In genomic region chr1:32247452-32247851, GRCh38 we compare ENCODE assay signal across 10 cellular contexts. TPM values are rescaled to one million over a fixed set of nuclear protein-coding genes. Genes with fewer than 3 reads are reported as not detected.
DNase-seq lines count a peak whose midpoint lies in the region; ATAC-seq and TF ChIP-seq lines count a peak whose summit lies in the region.
"Had no signal": no experiment of that assay in that cellular context is flagged by ENCODE, and none has a peak within 500 bp of the region (broad histone marks: within the 10 kb centered on the region; RNA-seq: fewer than 3 reads in every experiment).

No MANE protein-coding gene starts in this region.

- TF ChIP-seq EP300 in SK-N-SH (IDR thresholded peaks at IDR 0.05; ENCODE audit: borderline replicate concordance in 1 of 2, low read depth in 1 of 2, low read length in 1 of 2), result no peak

- WGBS in SK-N-SH (ENCODE audit: low lambda C conversion rate), result 86% methylated on average over 4 of the region's 12 CpGs

- H3K9me3 ChIP-seq in SK-N-SH, result no peaks in the 10 kb centered on the region
- H3K9me3 ChIP-seq in lower lobe of right lung, result no peaks in the 10 kb centered on the region

- no peaks in the 10 kb centered on the region for H4K20me1 ChIP-seq in SK-N-SH (ENCODE audit: insufficient read depth)

- H3K36me3 ChIP-seq in SK-N-SH (replicated peaks in 1 of 2; ENCODE audit: control insufficient read depth in 1 of 2, insufficient read depth in 2 of 2, low read length in 1 of 2), result no peaks in the 10 kb centered on the region
- H3K36me3 ChIP-seq in lower lobe of right lung, result no peaks in the 10 kb centered on the region

- H3K36me3 Mint-ChIP-seq in activated naive CD8-positive, alpha-beta T cell treated with anti-CD3 and anti-CD28 coated beads, Interleukin-2, amount 50 U/mL, for 24 hours (ENCODE audit: low read depth), result peaks cover 8% of the 10 kb centered on the region

- H3K4me3 ChIP-seq in SK-N-SH (ENCODE audit: low read depth in 2 of 2, low read length in 1 of 2) (no peak overlapping the region), lower lobe of right lung (peak overlapping the region; percentile 43)
- H3K4me3 ChIP-seq: smooth muscle cell had no signal

- CTCF ChIA-PET in SK-N-SH (lab: Yijun Ruan, JAX), result interaction anchor here (1.0 to 5.4 kb wide), 17 partner anchors 9 to 83 kb away, joined by 3 to 45 read pairs (median 6); partner anchors contain the start of genes CCDC28B and IQCC

- H3K27me3 ChIP-seq in SK-N-SH (ENCODE audit: insufficient read depth), result no peaks in the 10 kb centered on the region
- peaks cover 4% of the 10 kb centered on the region for H3K27me3 ChIP-seq in lower lobe of right lung (ENCODE audit: low read depth)

- no peaks in the 10 kb centered on the region for H3K27me3 Mint-ChIP-seq in activated naive CD8-positive, alpha-beta T cell treated with anti-CD3 and anti-CD28 coated beads, Interleukin-2, amount 50 U/mL, for 24 hours

- no peak overlapping the region for H3K4me3 Mint-ChIP-seq in activated naive CD8-positive, alpha-beta T cell treated with anti-CD3 and anti-CD28 coated beads, Interleukin-2, amount 50 U/mL, for 24 hours

- H2AFZ ChIP-seq in SK-N-SH (ENCODE audit: low read depth), result no peak overlapping the region

- no peak overlapping the region for H3K9ac ChIP-seq in SK-N-SH

- peaks cover 3% of the 10 kb centered on the region for H3F3A ChIP-seq in SK-N-SH (replicated peaks; ENCODE audit: insufficient read depth)

- no peaks in the 10 kb centered on the region for H3K9me2 ChIP-seq in SK-N-SH

- TF ChIP-seq CTCF in SK-N-SH (IDR thresholded peaks at IDR 0.05) (no peak), lower lobe of right lung (IDR thresholded peaks at IDR 0.05) (no peak)

- peak overlapping the region; percentile 96 for H3K27ac Mint-ChIP-seq in activated naive CD8-positive, alpha-beta T cell treated with anti-CD3 and anti-CD28 coated beads, Interleukin-2, amount 50 U/mL, for 24 hours

- H3K27ac ChIP-seq in SK-N-SH (ENCODE audit: low read depth in 2 of 2, low read length in 1 of 2) (no peak overlapping the region), lower lobe of right lung (peak overlapping the region; percentile 81), temporal lobe (ENCODE audit: low read depth, low read length) (peak overlapping the region; percentile 6)

- no peaks in the 10 kb centered on the region for H3K79me2 ChIP-seq in SK-N-SH (ENCODE audit: insufficient read depth)

- intact Hi-C loops in lower lobe of right lung (cut with DNase I), result no loop called here

- peak overlapping the region; percentile 44; the same call in 1 of the 2 replicates for H3K4me2 ChIP-seq in SK-N-SH
- H3K4me2 ChIP-seq: smooth muscle cell had no signal

- POLR2A ChIA-PET in SK-N-SH (lab: Yijun Ruan, JAX), result interaction anchor here (0.5 kb wide), 1 partner anchor 10 kb away, joined by 3 read pairs; no protein-coding TSS in a partner anchor

- ATAC-seq in SK-N-SH treated with all-trans-retinoic acid at 6 μM for 48 hours (no peak), lower lobe of right lung (no peak), HG02981 (IDR thresholded peaks at IDR 0.05; ENCODE audit: unreplicated experiment) (no peak), HG02938 (IDR thresholded peaks at IDR 0.05; ENCODE audit: unreplicated experiment) (no peak)
- no peak for ATAC-seq in activated naive CD8-positive, alpha-beta T cell treated with anti-CD3 and anti-CD28 coated beads, Interleukin-2, amount 50 U/mL, for 24 hours

- DNase-seq in SK-N-SH (no peak), lower lobe of right lung (no peak), AG08395 (ENCODE audit: low spot score) (no peak)
- DNase-seq in activated naive CD8-positive, alpha-beta T cell treated with anti-CD3 and anti-CD28 coated beads, Interleukin-2, amount 50 U/mL, for 24 hours, result no peak

- no peak for TF ChIP-seq RAD21 in SK-N-SH (IDR thresholded peaks at IDR 0.05; ENCODE audit: low read length)

- no peaks in the 10 kb centered on the region for H3K9me3 Mint-ChIP-seq in activated naive CD8-positive, alpha-beta T cell treated with anti-CD3 and anti-CD28 coated beads, Interleukin-2, amount 50 U/mL, for 24 hours

- H3K4me1 Mint-ChIP-seq in activated naive CD8-positive, alpha-beta T cell treated with anti-CD3 and anti-CD28 coated beads, Interleukin-2, amount 50 U/mL, for 24 hours, result peaks cover 57% of the 10 kb centered on the region

- H3K4me1 ChIP-seq in SK-N-SH (ENCODE audit: control insufficient read depth in 1 of 2, insufficient read depth in 2 of 2, low read depth in 1 of 2, low read length in 1 of 2), result peaks cover 5 to 10% of the 10 kb centered on the region in 2 experiments; a peak in 3 of 4 replicates
- H3K4me1 ChIP-seq in lower lobe of right lung, result peaks cover 61% of the 10 kb centered on the region

TF ChIP-seq in SK-N-SH, 30 proteins besides CTCF, POLR2A, EP300 and RAD21:
- TF ChIP-seq GATA2 (CRISPR knock-in tag; IDR thresholded peaks at IDR 0.05), result no peak

TF ChIP-seq in SK-N-SH treated with all-trans-retinoic acid at 6 μM for 48 hours, 23 proteins besides CTCF, POLR2A, EP300 and RAD21:
- no peak for TF ChIP-seq ZNF8 (CRISPR knock-in tag; IDR thresholded peaks at IDR 0.05)
- TF ChIP-seq ZNF565 (CRISPR knock-in tag; conservative IDR thresholded peaks at IDR 0.05; ENCODE audit: low read depth), result no peak
- TF ChIP-seq ARNTL (CRISPR knock-in tag; IDR thresholded peaks at IDR 0.05; ENCODE audit: borderline replicate concordance, low read depth), result no peak
- no peak for TF ChIP-seq OSR1 (CRISPR knock-in tag; IDR thresholded peaks at IDR 0.05)
- no peak for TF ChIP-seq ZC3H10 (CRISPR knock-in tag; IDR thresholded peaks at IDR 0.05)
- no peak for TF ChIP-seq POU6F1 (CRISPR knock-in tag; IDR thresholded peaks at IDR 0.05; ENCODE audit: borderline replicate concordance, low read depth)
- no peak for TF ChIP-seq ZFP3 (CRISPR knock-in tag; IDR thresholded peaks at IDR 0.05)
- no peak for TF ChIP-seq GLIS3 (CRISPR knock-in tag; IDR thresholded peaks at IDR 0.05)

RNA-seq across cellular contexts. Expression of gene FAM167B, which starts 0.4 kb away (rescaled TPM):
- polyA plus RNA-seq in SK-N-SH (2012; rRNA removed), result 1.2 and 1.6 TPM in 2 replicates
- polyA plus RNA-seq in SK-N-SH (2012; cell fraction: cytosol; rRNA removed), result 0.63 and 1.1 TPM in 2 replicates
- polyA plus RNA-seq in SK-N-SH (2012; cell fraction: nucleus; rRNA removed), result 2.3 and 2.9 TPM in 2 replicates
- total RNA-seq in lower lobe of right lung (21.9 TPM), temporal lobe (0.74 TPM)
- total RNA-seq: smooth muscle cell had no signal
- polyA plus RNA-seq: smooth muscle cell had no signal

RNA-seq across cellular contexts. Expression of gene LCK, which starts 3.6 kb away (rescaled TPM):
- polyA plus RNA-seq in SK-N-SH (2012; rRNA removed), result not detected in 2 replicates
- polyA plus RNA-seq in SK-N-SH (2012; cell fraction: cytosol; rRNA removed), result not detected in 2 replicates
- 0.04 TPM in 1 of 2 replicates, not detected in the other for polyA plus RNA-seq in SK-N-SH (2012; cell fraction: nucleus; rRNA removed)
- total RNA-seq in lower lobe of right lung, result 7.5 TPM
- total RNA-seq in temporal lobe, result not detected
- polyA plus RNA-seq: smooth muscle cell had no signal

RNA-seq across cellular contexts. Expression of gene EIF3I, which starts 25.2 kb away (rescaled TPM):
- polyA plus RNA-seq in SK-N-SH (2012; rRNA removed), result 463 and 479 TPM in 2 replicates
- 440 and 513 TPM in 2 replicates for polyA plus RNA-seq in SK-N-SH (2012; cell fraction: cytosol; rRNA removed)
- polyA plus RNA-seq in SK-N-SH (2012; cell fraction: nucleus; rRNA removed), result 213 and 215 TPM in 2 replicates
- total RNA-seq in lower lobe of right lung (99.4 TPM), temporal lobe (56.1 TPM)

RNA-seq across cellular contexts. Expression of gene TMEM234, which starts 25.3 kb away (rescaled TPM):
- 31.8 and 31.9 TPM in 2 replicates for polyA plus RNA-seq in SK-N-SH (2012; rRNA removed)
- 15.8 and 16.2 TPM in 2 replicates for polyA plus RNA-seq in SK-N-SH (2012; cell fraction: cytosol; rRNA removed)
- polyA plus RNA-seq in SK-N-SH (2012; cell fraction: nucleus; rRNA removed), result 122 and 134 TPM in 2 replicates
- total RNA-seq in lower lobe of right lung (24.5 TPM), temporal lobe (10.6 TPM)

RNA-seq across cellular contexts. Expression of gene DCDC2B, which starts 38.6 kb away (rescaled TPM):
- not detected in 2 replicates for polyA plus RNA-seq in SK-N-SH (2012; rRNA removed)
- not detected in 2 replicates for polyA plus RNA-seq in SK-N-SH (2012; cell fraction: cytosol; rRNA removed)
- 0.05 TPM in 1 of 2 replicates, not detected in the other for polyA plus RNA-seq in SK-N-SH (2012; cell fraction: nucleus; rRNA removed)
- 3.2 TPM for total RNA-seq in lower lobe of right lung
- total RNA-seq in temporal lobe, result not detected
- total RNA-seq: epithelial cell of proximal tubule, smooth muscle cell had no signal
- polyA plus RNA-seq: smooth muscle cell had no signal

Comparison
In these comparisons a context has a peak if more than half of its experiments do, and no peak if none do; other contexts are left out.
1. H3K27ac ChIP-seq: peak in lower lobe of right lung (single experiment) and temporal lobe (single experiment); none in SK-N-SH (0 of 2).
2. RNA of gene FAM167B, which starts 0.4 kb away (total RNA-seq): 21.9 TPM in lower lobe of right lung (single experiment); 0.74 TPM in temporal lobe (single experiment); every median in the first group is over 10 times any median in the second.